Comparison of ENCODE assay signal across 8 cellular contexts in genomic region chr21:36319767-36320420, GRCh38. TPM values are rescaled to one million over a fixed set of nuclear protein-coding genes. Genes with fewer than 3 reads are reported as not detected.
DNase-seq lines count a peak whose midpoint lies in the region; ATAC-seq and TF ChIP-seq lines count a peak whose summit lies in the region.

Gene MORC3 (plus strand): TSS chr21:36320197. CDS start chr21:36320265, 68 bp downstream.

- BruUV-seq in mammary epithelial cell (replicated peaks; lab: Mats Ljungman, UMichigan), result no TSS peak

- dilution Hi-C loops in mammary epithelial cell (cut with HindIII; ENCODE audit: low sequenced_read_pairs), result loop anchor here (5.0 kb wide), 1 partner anchor 73 kb away; no protein-coding TSS in a partner anchor

- intact Hi-C loops in mammary epithelial cell (cut with micrococcal nuclease), result loop anchor here (1.0 to 2.0 kb wide), 3 partner anchors 17 to 60 kb away; no protein-coding TSS in a partner anchor

- CTCF ChIA-PET in AG04449 (lab: Yijun Ruan, JAX) (interaction anchor here (0.7 to 5.5 kb wide), 8 partner anchors 12 to 179 kb away, joined by 3 to 42 read pairs (median 3); no protein-coding TSS in a partner anchor), mammary epithelial cell (lab: Charles Lee; ENCODE audit: low non-redundant PET) (interaction anchor here (0.6 to 0.7 kb wide), 2 partner anchors 171 to 193 kb away, joined by 4 read pairs; no protein-coding TSS in a partner anchor)

- in situ Hi-C loops in mammary epithelial cell (cut with MboI; ENCODE audit: low sequenced_read_pairs in 2 of 2), result loop anchor here in 1 of 2 donors (10.0 kb wide), 1 partner anchor 105 kb away; no protein-coding TSS in a partner anchor

- peak within 1 kb of the TSS; percentile 86 for H2AFZ ChIP-seq in mammary epithelial cell (ENCODE audit: low read depth, low read length)

- H3K9me3 ChIP-seq in WERI-Rb-1 (ENCODE audit: severe bottlenecking), result peaks cover 11% of the 10 kb centered on the region
- H3K9me3 ChIP-seq in mammary epithelial cell (replicated peaks; ENCODE audit: insufficient read depth, low read length), result no peaks in the 10 kb centered on the region
- no peaks in the 10 kb centered on the region for H3K9me3 ChIP-seq in iPS-18c (ENCODE audit: control insufficient read depth, insufficient read depth, low read length)
- no peaks in the 10 kb centered on the region for H3K9me3 ChIP-seq in skeletal muscle tissue (ENCODE audit: control insufficient read depth in 3 of 3, low read length in 3 of 3)

- H3K79me2 ChIP-seq in mammary epithelial cell (ENCODE audit: insufficient read depth, low read length), result peaks cover 47% of the 10 kb centered on the region

- POLR2A ChIA-PET in AG04449 (lab: Yijun Ruan, JAX), result interaction anchor here (0.6 to 1.9 kb wide), 12 partner anchors 8 to 185 kb away, joined by 3 to 10 read pairs (median 3); partner anchors contain the start of genes CBR3 and DOP1B

- H3K9ac ChIP-seq in mammary epithelial cell (ENCODE audit: insufficient read depth, low read length) (peak within 1 kb of the TSS; percentile 92), skeletal muscle tissue (ENCODE audit: low read depth in 1 of 3, low read length in 3 of 3) (peak within 1 kb of the TSS; percentile 84 to 91 (median 89))

- TF ChIP-seq CTCF in AG04449 (IDR thresholded peaks at IDR 0.05; ENCODE audit: insufficient read depth, low read length, missing control alignments) (no peak), WERI-Rb-1 (IDR thresholded peaks at IDR 0.05; ENCODE audit: low read depth, low read length) (no peak), mammary epithelial cell (conservative IDR thresholded peaks at IDR 0.05 in 1 of 2, IDR thresholded peaks at IDR 0.05 in 1 of 2; ENCODE audit: extremely low read depth in 1 of 2, insufficient read depth in 1 of 2, low read depth in 1 of 2, low read length in 2 of 2) (no peak)

- H3K4me3 ChIP-seq in AG04449 (ENCODE audit: low read depth, low read length) (peak within 1 kb of the TSS; percentile 84), WERI-Rb-1 (ENCODE audit: low read depth, low read length) (peak within 1 kb of the TSS; percentile 79), mammary epithelial cell (replicated peaks in 1 of 3; ENCODE audit: insufficient read depth in 1 of 3, low read depth in 2 of 3, low read length in 3 of 3) (peak within 1 kb of the TSS; percentile 85 to 97 (median 97)), iPS-18c (ENCODE audit: insufficient read depth, low read depth, low read length) (peak within 1 kb of the TSS; percentile 90), skeletal muscle tissue (ENCODE audit: low read length in 3 of 3) (peak within 1 kb of the TSS; percentile 74 to 94 (median 83))

- ATAC-seq in GM18873 (IDR thresholded peaks at IDR 0.05; ENCODE audit: low FRiP score, unreplicated experiment), result peak; percentile 82
- ATAC-seq in HG03139 (IDR thresholded peaks at IDR 0.05; ENCODE audit: unreplicated experiment), result peak; percentile 79

- under 1% methylated on average over 17 of the region's 59 CpGs for WGBS in mammary epithelial cell (ENCODE audit: low coverage, missing lambda C conversion rate)

- H3K4me1 ChIP-seq in mammary epithelial cell (ENCODE audit: insufficient read depth, low read length) (peaks cover 19% of the 10 kb centered on the region), skeletal muscle tissue (ENCODE audit: control insufficient read depth in 3 of 3, insufficient read depth in 3 of 3, low read length in 3 of 3) (peaks cover 12 to 22% (median 16%) of the 10 kb centered on the region in 3 donors)

- H3K27me3 ChIP-seq in WERI-Rb-1 (ENCODE audit: insufficient read depth, low read depth, severe bottlenecking), result no peaks in the 10 kb centered on the region
- H3K27me3 ChIP-seq in mammary epithelial cell (ENCODE audit: insufficient read depth, low read length), result no peaks in the 10 kb centered on the region
- no peaks in the 10 kb centered on the region for H3K27me3 ChIP-seq in skeletal muscle tissue (ENCODE audit: control insufficient read depth in 3 of 3, insufficient read depth in 3 of 3, low read length in 3 of 3)

- peak; percentile 93 for DNase-seq in AG04449 (ENCODE audit: low read depth, low spot score)
- DNase-seq in NCI-H2227 (lab: John Stamatoyannopoulos, UW; ENCODE audit: unreplicated experiment), result peak; percentile 99
- peak; percentile 99 for DNase-seq in WERI-Rb-1
- DNase-seq in mammary epithelial cell, result peak; percentile 99

- peak within 1 kb of the TSS; percentile 87 for H3K4me2 ChIP-seq in mammary epithelial cell (ENCODE audit: insufficient read depth, low read depth, low read length)

- H3K36me3 ChIP-seq in WERI-Rb-1 (peaks cover 19% of the 10 kb centered on the region), mammary epithelial cell (ENCODE audit: insufficient read depth, low read length) (peaks cover under 1% of the 10 kb centered on the region), skeletal muscle tissue (ENCODE audit: control insufficient read depth in 3 of 3, insufficient read depth in 3 of 3, low read length in 3 of 3) (no peaks in the 10 kb centered on the region)

- H3K27ac ChIP-seq in WERI-Rb-1 (peak within 1 kb of the TSS; percentile 94), mammary epithelial cell (ENCODE audit: insufficient read depth, low read depth, low read length) (peak within 1 kb of the TSS; percentile 95), skeletal muscle tissue (ENCODE audit: low read depth, low read length) (peak within 1 kb of the TSS; percentile 97)

- H4K20me1 ChIP-seq in mammary epithelial cell (ENCODE audit: insufficient read depth, low read length), result no peaks in the 10 kb centered on the region

RNA-seq across cellular contexts. Expression of gene MORC3, which starts in this region (rescaled TPM):
- 10 to 100 TPM; 32.3 to 44.2 TPM for total RNA-seq in mammary epithelial cell
- 11.9 TPM for polyA plus RNA-seq in mammary epithelial cell
- polyA minus RNA-seq in mammary epithelial cell, result 14.8 TPM
- total RNA-seq in skeletal muscle tissue, result 104 TPM

Comparison
In these comparisons a context has a peak if more than half of its experiments do, and no peak if none do; other contexts are left out.
1. Peak in every context shown above with its lines: DNase-seq, ATAC-seq, H3K4me3 ChIP-seq and H3K27ac ChIP-seq.